11 cellular contexts compared by ENCODE assay signal in genomic region chr5:40378431-40379175, GRCh38.
DNase-seq lines count a peak whose midpoint lies in the region; ATAC-seq and TF ChIP-seq lines count a peak whose summit lies in the region.
"Had no signal": no experiment of that assay in that cellular context is flagged by ENCODE, and none has a peak within 500 bp of the region (broad histone marks: within the 10 kb centered on the region; RNA-seq: fewer than 3 reads in every experiment).

No MANE protein-coding gene starts in this region.

- H3K27me3 Mint-ChIP-seq in CD4-positive, alpha-beta memory T cell: no peaks in the 10 kb centered on the region
- no peaks in the 10 kb centered on the region for H3K27me3 Mint-ChIP-seq in activated B cell treated with CpG ODN at 0.5 μM for 24 hours
- H3K27me3 Mint-ChIP-seq: memory B cell had no signal

- peak overlapping the region; percentile 18 for H3K27ac ChIP-seq in CD4-positive, alpha-beta memory T cell (ENCODE audit: low read depth, low read length)
- no peak overlapping the region for H3K27ac ChIP-seq in coronary artery

- intact Hi-C loops in CD4-positive, alpha-beta memory T cell (cut with micrococcal nuclease): no loop called here
- intact Hi-C loops in activated B cell treated with CpG ODN at 0.5 μM for 24 hours (cut with micrococcal nuclease): no loop called here

- DNase-seq in CD4-positive, alpha-beta memory T cell: peak in 4 of 5 donors; percentile 40 to 51 (median 48)
- DNase-seq in activated B cell treated with CpG ODN at 0.5 μM for 24 hours (no peak), AG08395 (ENCODE audit: low spot score) (no peak), coronary artery (ENCODE audit: low spot score) (no peak), NCI-H2081 treated with DMSO at 0.1 percent for 48 hours (lab: John Stamatoyannopoulos, UW) (no peak)
- DNase-seq in stimulated activated naive CD4-positive, alpha-beta T cell (lab: John Stamatoyannopoulos, UW): no peak
- DNase-seq: effector CD8-positive, alpha-beta T cell; KG1 had no signal

- H3K9me3 Mint-ChIP-seq in CD4-positive, alpha-beta memory T cell: peaks cover 0 to 7% (median 0%) of the 10 kb centered on the region in 8 donors
- no peaks in the 10 kb centered on the region for H3K9me3 Mint-ChIP-seq in activated B cell treated with CpG ODN at 0.5 μM for 24 hours
- H3K9me3 Mint-ChIP-seq: memory B cell had no signal

- H3K36me3 Mint-ChIP-seq in CD4-positive, alpha-beta memory T cell: no peaks in the 10 kb centered on the region
- no peaks in the 10 kb centered on the region for H3K36me3 Mint-ChIP-seq in activated B cell treated with CpG ODN at 0.5 μM for 24 hours (ENCODE audit: low read depth)
- H3K36me3 Mint-ChIP-seq: memory B cell had no signal

- H3K27me3 ChIP-seq in CD4-positive, alpha-beta memory T cell (ENCODE audit: insufficient read depth, low read length): no peaks in the 10 kb centered on the region

- POLR2A ChIA-PET in CD4-positive, alpha-beta memory T cell (lab: Charles Lee; ENCODE audit: partially characterized antibody): interaction anchor here (0.7 to 2.3 kb wide), 5 partner anchors 11 to 58 kb away, joined by 3 to 10 read pairs (median 4); no protein-coding TSS in a partner anchor
- POLR2A ChIA-PET in activated B cell treated with CpG ODN at 0.5 μM for 24 hours (lab: Charles Lee): no interaction called here

- H3K36me3 ChIP-seq in CD4-positive, alpha-beta memory T cell (ENCODE audit: insufficient read depth, low read length): no peaks in the 10 kb centered on the region

- CTCF ChIA-PET in CD4-positive, alpha-beta memory T cell (lab: Charles Lee; ENCODE audit: partially characterized antibody): no interaction called here
- CTCF ChIA-PET in activated B cell treated with CpG ODN at 0.5 μM for 24 hours (lab: Charles Lee): no interaction called here

- ATAC-seq in GM19452 (IDR thresholded peaks at IDR 0.05; ENCODE audit: unreplicated experiment): peak; percentile 84
- ATAC-seq in HG03108 (IDR thresholded peaks at IDR 0.05; ENCODE audit: unreplicated experiment): peak; percentile 81
- ATAC-seq in activated B cell treated with CpG ODN at 0.5 μM for 24 hours (ENCODE audit: low read depth): peak; percentile 31

- no peak overlapping the region for H3K4me3 ChIP-seq in CD4-positive, alpha-beta memory T cell (ENCODE audit: low read length in 2 of 2)
- no peak overlapping the region for H3K4me3 ChIP-seq in coronary artery

- peaks cover 45% of the 10 kb centered on the region for H3K4me1 ChIP-seq in CD4-positive, alpha-beta memory T cell (ENCODE audit: insufficient read depth, low read length)

- H3K9me3 ChIP-seq in CD4-positive, alpha-beta memory T cell (ENCODE audit: control insufficient read depth in 1 of 2, low read length in 2 of 2): no peaks in the 10 kb centered on the region

- H3K4me1 Mint-ChIP-seq in CD4-positive, alpha-beta memory T cell: peaks cover 35 to 57% (median 43%) of the 10 kb centered on the region in 4 donors
- peaks cover 33% of the 10 kb centered on the region for H3K4me1 Mint-ChIP-seq in activated B cell treated with CpG ODN at 0.5 μM for 24 hours

- H3K27ac Mint-ChIP-seq in CD4-positive, alpha-beta memory T cell: peak overlapping the region; percentile 77 to 96 (median 88)
- peak overlapping the region; percentile 28 for H3K27ac Mint-ChIP-seq in activated B cell treated with CpG ODN at 0.5 μM for 24 hours
- H3K27ac Mint-ChIP-seq: memory B cell had no signal

- TF ChIP-seq CTCF in activated B cell treated with CpG ODN at 0.5 μM for 24 hours (IDR thresholded peaks at IDR 0.05): no peak
- no peak for TF ChIP-seq CTCF in coronary artery (IDR thresholded peaks at IDR 0.05)

- peak overlapping the region in 7 of 8 donors; percentile 19 to 75 (median 53) for H3K4me3 Mint-ChIP-seq in CD4-positive, alpha-beta memory T cell
- H3K4me3 Mint-ChIP-seq in activated B cell treated with CpG ODN at 0.5 μM for 24 hours: peak overlapping the region; percentile 4
- H3K4me3 Mint-ChIP-seq: memory B cell had no signal

Comparison
In these comparisons a context has a peak if more than half of its experiments do, and no peak if none do; other contexts are left out.
1. DNase-seq: peak in CD4-positive, alpha-beta memory T cell (4 of 5); none in activated B cell treated with CpG ODN at 0.5 μM for 24 hours (single experiment), AG08395 (single experiment), stimulated activated naive CD4-positive, alpha-beta T cell (0 of 6), coronary artery (single experiment) and NCI-H2081 treated with DMSO at 0.1 percent for 48 hours (single experiment).
2. ATAC-seq: peak in every context shown above with its lines; median percentile 84 in GM19452; 81 in HG03108; 31 in activated B cell treated with CpG ODN at 0.5 μM for 24 hours.